In the genomic region with DNA sequence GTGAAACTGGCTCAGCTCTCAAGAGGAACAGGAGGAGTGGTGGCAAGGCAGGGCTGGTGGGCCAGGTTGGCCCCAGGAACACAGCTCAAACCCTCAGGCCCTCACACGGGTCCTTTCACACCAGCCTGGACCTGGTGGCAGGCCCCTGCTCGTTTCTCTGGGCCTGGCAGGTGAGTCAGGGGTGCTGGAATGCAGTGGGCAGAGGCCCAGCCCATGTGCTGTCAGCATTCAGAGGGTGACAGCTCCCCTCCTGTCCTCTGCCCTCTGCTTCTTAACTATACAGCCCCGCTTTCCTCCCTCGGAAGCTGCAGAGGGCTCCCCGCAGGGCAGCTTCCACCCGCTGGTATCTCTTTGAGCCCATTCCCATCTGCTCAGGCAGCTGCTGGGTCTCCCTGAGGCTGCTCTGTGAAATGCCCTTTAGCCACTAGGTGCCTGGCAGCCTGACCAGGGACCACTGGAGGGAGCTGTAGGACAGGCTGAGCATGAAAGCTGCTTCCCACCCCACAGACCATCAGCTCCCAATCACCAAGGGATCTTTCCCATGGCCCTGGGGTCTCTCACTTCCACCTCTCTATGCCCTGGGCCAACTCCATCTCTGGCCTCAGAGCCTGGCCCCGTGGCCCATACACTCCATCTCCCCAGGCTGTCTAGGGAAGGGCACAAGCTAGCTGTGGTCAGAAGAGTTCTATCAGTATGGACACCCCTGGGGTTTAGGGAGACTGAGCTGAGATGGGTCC, we compare ENCODE assay signal across 9 cellular contexts. TPM values are rescaled to one million over a fixed set of nuclear protein-coding genes. Genes with fewer than 3 reads are reported as not detected.
A peak's percentile ranks its signal among the peaks of the same experiment; 100 is the strongest.
DNase-seq lines count a peak whose midpoint lies in the region; ATAC-seq, FAIRE-seq and TF ChIP-seq lines count a peak whose summit lies in the region.
"Had no signal": no experiment of that assay in that cellular context is flagged by ENCODE, and none has a peak within 500 bp of the region (broad histone marks: within the 10 kb centered on the region; RNA-seq: fewer than 3 reads in every experiment).

No MANE protein-coding gene starts in this region.

- intact Hi-C loops in kidney (cut with DNase I): no loop called here

- H3K9ac ChIP-seq in kidney (ENCODE audit: low read length in 2 of 2): no peak overlapping the region

- DNase-seq in D341Med (ENCODE audit: low spot score) (peak; percentile 91), NCI-H2227 (lab: John Stamatoyannopoulos, UW; ENCODE audit: unreplicated experiment) (peak; percentile 73), WTC11 (ENCODE audit: low spot score) (peak; percentile 90), kidney (peak; percentile 84)
- peak; percentile 36 for DNase-seq in central memory CD4-positive, alpha-beta T cell
- peak; percentile 37 to 41 for DNase-seq in stimulated activated CD4-positive, alpha-beta T cell treated with anti-CD3 and anti-CD28 coated beads, Interleukin-1b, Interleukin-23, amount 100 ng/mL, for 4 hours (ENCODE audit: low read depth in 2 of 2)

- peaks cover 0 to 8% of the 10 kb centered on the region in 2 donors for H3K4me1 ChIP-seq in kidney (ENCODE audit: control insufficient read depth in 1 of 2, insufficient read depth in 1 of 2, low read depth in 1 of 2, low read length in 2 of 2)

- POLR2A ChIA-PET in WTC11 (lab: Charles Lee): interaction anchor here (1.0 to 1.7 kb wide), 5 partner anchors 9 to 239 kb away, joined by 3 to 7 read pairs (median 5); a partner anchor contains a TSS

- H3K27me3 Mint-ChIP-seq in WTC11 (ENCODE audit: low read depth): peaks cover 19% of the 10 kb centered on the region

- no peak overlapping the region for H3K4me3 Mint-ChIP-seq in WTC11

- TF ChIP-seq CTCF in WTC11 (IDR thresholded peaks at IDR 0.05) (peak; percentile 68), kidney (IDR thresholded peaks at IDR 0.05; ENCODE audit: borderline replicate concordance, extremely low read depth, insufficient read depth) (peak; percentile 94)

- H3K27ac ChIP-seq in kidney (ENCODE audit: low read depth in 2 of 2, low read length in 2 of 2): no peak overlapping the region

- H3K9me3 ChIP-seq in kidney (ENCODE audit: control insufficient read depth in 1 of 2, low read length in 2 of 2): no peaks in the 10 kb centered on the region

- no peak overlapping the region for H3K4me3 ChIP-seq in kidney (ENCODE audit: low read length in 2 of 2)

- ATAC-seq in HG02642 (IDR thresholded peaks at IDR 0.05; ENCODE audit: poor library complexity, unreplicated experiment) (peak; percentile 48), WTC11 (peak; percentile 70), HG03469 (IDR thresholded peaks at IDR 0.05; ENCODE audit: unreplicated experiment) (no peak)

- CTCF ChIA-PET in WTC11 (lab: Charles Lee): interaction anchor here (0.6 to 5.9 kb wide), 60 partner anchors 8 to 543 kb away, joined by 3 to 156 read pairs (median 6); partner anchors contain the start of genes DUOX1, DUOXA1, GATM and SHF

- H3K9me3 Mint-ChIP-seq in WTC11: no peaks in the 10 kb centered on the region

- FAIRE-seq in kidney (lab: Jason Lieb, UNC): no peak

- H3K27ac Mint-ChIP-seq in WTC11: no peak overlapping the region

- H3K4me1 Mint-ChIP-seq in WTC11: peaks cover 25% of the 10 kb centered on the region

- no peaks in the 10 kb centered on the region for H3K36me3 Mint-ChIP-seq in WTC11

- no peaks in the 10 kb centered on the region for H3K36me3 ChIP-seq in kidney (ENCODE audit: control insufficient read depth in 1 of 2, insufficient read depth in 2 of 2, low read length in 2 of 2)

TF ChIP-seq in WTC11, 78 proteins besides CTCF, POLR2A, EP300 and RAD21:
- no peak for TF ChIP-seq GABPB1 (CRISPR knock-in tag; IDR thresholded peaks at IDR 0.05)
- peak; percentile 36; the same call in 1 of the 2 replicates for TF ChIP-seq MAX (CRISPR knock-in tag; IDR thresholded peaks at IDR 0.05)
- 0 out of 2 replicates have a peak, but pooled peaks have one; percentile 39 for TF ChIP-seq TEAD1 (CRISPR knock-in tag; IDR thresholded peaks at IDR 0.05)
- TF ChIP-seq, protein P1, sequence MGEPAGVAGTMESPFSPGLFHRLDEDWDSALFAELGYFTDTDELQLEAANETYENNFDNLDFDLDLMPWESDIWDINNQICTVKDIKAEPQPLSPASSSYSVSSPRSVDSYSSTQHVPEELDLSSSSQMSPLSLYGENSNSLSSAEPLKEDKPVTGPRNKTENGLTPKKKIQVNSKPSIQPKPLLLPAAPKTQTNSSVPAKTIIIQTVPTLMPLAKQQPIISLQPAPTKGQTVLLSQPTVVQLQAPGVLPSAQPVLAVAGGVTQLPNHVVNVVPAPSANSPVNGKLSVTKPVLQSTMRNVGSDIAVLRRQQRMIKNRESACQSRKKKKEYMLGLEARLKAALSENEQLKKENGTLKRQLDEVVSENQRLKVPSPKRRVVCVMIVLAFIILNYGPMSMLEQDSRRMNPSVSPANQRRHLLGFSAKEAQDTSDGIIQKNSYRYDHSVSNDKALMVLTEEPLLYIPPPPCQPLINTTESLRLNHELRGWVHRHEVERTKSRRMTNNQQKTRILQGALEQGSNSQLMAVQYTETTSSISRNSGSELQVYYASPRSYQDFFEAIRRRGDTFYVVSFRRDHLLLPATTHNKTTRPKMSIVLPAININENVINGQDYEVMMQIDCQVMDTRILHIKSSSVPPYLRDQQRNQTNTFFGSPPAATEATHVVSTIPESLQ (CRISPR knock-in tag; IDR thresholded peaks at IDR 0.05): no peak

RNA-seq across cellular contexts. Expression of gene SHF, which starts 24.8 kb away (rescaled TPM):
- total RNA-seq in WTC11 (2021) (30.6 to 33.1 TPM (median 31.0 TPM) in 3 replicates), kidney (5.2 TPM)
- 7.7 TPM for polyA plus RNA-seq in kidney (ENCODE audit: insufficient read depth, low read depth, low replicate concordance)

RNA-seq across cellular contexts. Expression of gene DUOX1, which starts 33.1 kb away (rescaled TPM):
- total RNA-seq in WTC11 (2021) (1.3 to 2.1 TPM (median 1.3 TPM) in 3 replicates), kidney (1.6 TPM)
- polyA plus RNA-seq in kidney (ENCODE audit: insufficient read depth, low read depth, low replicate concordance): 0.26 TPM

RNA-seq across cellular contexts. Expression of gene DUOXA1, which starts 33.3 kb away (rescaled TPM):
- total RNA-seq in WTC11 (2021) (0.09 to 0.62 TPM (median 0.50 TPM) in 3 replicates), kidney (1.4 TPM)
- polyA plus RNA-seq in kidney (ENCODE audit: insufficient read depth, low read depth, low replicate concordance): 0.52 TPM
- total RNA-seq: activated CD8-positive, alpha-beta memory T cell treated with anti-CD3 and anti-CD28 coated beads for 36 hours had no signal

RNA-seq across cellular contexts. Expression of gene DUOXA2, which starts 48.8 kb away (rescaled TPM):
- 0.11 TPM in 1 of 3 replicates, not detected in the others for total RNA-seq in WTC11 (2021)
- total RNA-seq in kidney: not detected
- 0.37 TPM for polyA plus RNA-seq in kidney (ENCODE audit: insufficient read depth, low read depth, low replicate concordance)
- total RNA-seq: activated CD8-positive, alpha-beta memory T cell treated with anti-CD3 and anti-CD28 coated beads for 36 hours had no signal

RNA-seq across cellular contexts. Expression of gene DUOX2, which starts 49.0 kb away (rescaled TPM):
- 0.13 to 0.27 TPM (median 0.14 TPM) in 3 replicates for total RNA-seq in WTC11 (2021)
- 0.28 TPM for total RNA-seq in kidney
- polyA plus RNA-seq in kidney (ENCODE audit: insufficient read depth, low read depth, low replicate concordance): 0.26 TPM

Comparison
In these comparisons a context has a peak if more than half of its experiments do, and no peak if none do; other contexts are left out.
1. DNase-seq: peak in every context shown above with its lines; median percentile 91 in D341Med; 90 in WTC11; 84 in kidney; 73 in NCI-H2227; 39 in stimulated activated CD4-positive, alpha-beta T cell treated with anti-CD3 and anti-CD28 coated beads, Interleukin-1b, Interleukin-23, amount 100 ng/mL, for 4 hours; 36 in central memory CD4-positive, alpha-beta T cell.